Comparison of ENCODE assay signal across 8 cellular contexts in genomic region chr1:20640183-20640597, GRCh38. TPM values are rescaled to one million over a fixed set of nuclear protein-coding genes. Genes with fewer than 3 reads are reported as not detected.
DNase-seq lines count a peak whose midpoint lies in the region; ATAC-seq and TF ChIP-seq lines count a peak whose summit lies in the region.

No MANE protein-coding gene starts in this region.

- no peak for TF ChIP-seq POLR2A in gastroesophageal sphincter (IDR thresholded peaks at IDR 0.05)
- TF ChIP-seq POLR2A in prostate gland (IDR thresholded peaks at IDR 0.05): no peak

- TF ChIP-seq CTCF in gastroesophageal sphincter (IDR thresholded peaks at IDR 0.05) (peak; percentile 65 to 78 (median 71)), prostate gland (IDR thresholded peaks at IDR 0.05) (peak; percentile 46 to 79 (median 76))

- 7 to 20% methylated on average over 1 to 5 of the region's 6 CpGs for WGBS in gastroesophageal sphincter (ENCODE audit: low coverage in 1 of 2), 2 donors
- 26% methylated on average over 6 of the region's 6 CpGs for WGBS in prostate gland

- no peak overlapping the region for H3K4me3 ChIP-seq in gastroesophageal sphincter
- H3K4me3 ChIP-seq in prostate gland: no peak overlapping the region

- TF ChIP-seq EP300 in gastroesophageal sphincter (IDR thresholded peaks at IDR 0.05): no peak

- H3K4me1 ChIP-seq in gastroesophageal sphincter (peaks cover 0 to 21% (median 1%) of the 10 kb centered on the region in 3 donors), prostate gland (replicated peaks) (no peaks in the 10 kb centered on the region)

- H3K9me3 ChIP-seq in gastroesophageal sphincter: no peaks in the 10 kb centered on the region
- no peaks in the 10 kb centered on the region for H3K9me3 ChIP-seq in prostate gland

- DNase-seq in D341Med (ENCODE audit: low spot score) (peak; percentile 65), HS-5 (ENCODE audit: low read depth) (peak; percentile 38), RPMI8226 (peak; percentile 74), prostate gland (ENCODE audit: low spot score) (peak; percentile 19), OCI-M2 (lab: John Stamatoyannopoulos, UW; ENCODE audit: unreplicated experiment) (no peak)
- DNase-seq in activated effector memory CD4-positive, alpha-beta T cell treated with Interleukin-2 at 50 U/mL for 16 hours: peak; percentile 25

- H3K27ac ChIP-seq in gastroesophageal sphincter (no peak overlapping the region), prostate gland (no peak overlapping the region)

- H3K27me3 ChIP-seq in gastroesophageal sphincter: no peaks in the 10 kb centered on the region
- H3K27me3 ChIP-seq in prostate gland (replicated peaks; ENCODE audit: insufficient read depth): no peaks in the 10 kb centered on the region

- intact Hi-C loops in prostate gland (cut with DNase I): no loop called here

- H3K36me3 ChIP-seq in gastroesophageal sphincter (peaks cover 0 to 91% of the 10 kb centered on the region in 2 donors), prostate gland (peaks cover 3 to 13% of the 10 kb centered on the region in 2 donors)

- peak; percentile 57 for ATAC-seq in gastroesophageal sphincter
- no peak for ATAC-seq in GM18873 (IDR thresholded peaks at IDR 0.05; ENCODE audit: low FRiP score, unreplicated experiment)

RNA-seq across cellular contexts. Expression of gene PINK1, which starts 6.9 kb away (rescaled TPM):
- 100 to 1,000 TPM; 148 to 269 (median 203) TPM for total RNA-seq in gastroesophageal sphincter
- 100 to 1,000 TPM; 115 to 136 TPM for total RNA-seq in prostate gland

RNA-seq across cellular contexts. Expression of gene DDOST, which starts 21.0 kb away (rescaled TPM):
- total RNA-seq in gastroesophageal sphincter (100 to 1,000 TPM in 3 of 4 donors, 10 to 100 TPM in 1; 83.4 to 116 (median 110) TPM), prostate gland (100 to 1,000 TPM; 223 to 264 TPM)

RNA-seq across cellular contexts. Expression of gene CDA, which starts 51.3 kb away (rescaled TPM):
- 1 to 10 TPM in 2 of 4 donors, under 1 TPM in 1, not detected in 1; 0.96 to 4.3 (median 3.1) TPM for total RNA-seq in gastroesophageal sphincter
- total RNA-seq in prostate gland: under 1 TPM in 1 of 2 donors, not detected in 1; 0.59 TPM
